In genomic region chr20:25273046-25273445, GRCh38 we compare ENCODE assay signal across 15 cellular contexts. TPM values are rescaled to one million over a fixed set of nuclear protein-coding genes. Genes with fewer than 3 reads are reported as not detected.
A peak's percentile ranks its signal among the peaks of the same experiment; 100 is the strongest.
DNase-seq lines count a peak whose midpoint lies in the region; ATAC-seq and FAIRE-seq lines count a peak whose summit lies in the region.
"Had no signal": no experiment of that assay in that cellular context is flagged by ENCODE, and none has a peak within 500 bp of the region (broad histone marks: within the 10 kb centered on the region; RNA-seq: fewer than 3 reads in every experiment).

No MANE protein-coding gene starts in this region.

- H3K27ac Mint-ChIP-seq in immature natural killer cell, result no peak overlapping the region
- H3K27ac Mint-ChIP-seq: activated CD4-positive, alpha-beta memory T cell treated with anti-CD3 and anti-CD28 coated beads, Interleukin-2, amount 10 ng/mL, durations not matched to agents 7 days and 5 days; activated naive CD8-positive, alpha-beta T cell had no signal

- peaks cover 1 to 3% (median 2%) of the 10 kb centered on the region in 3 donors for H3K27me3 Mint-ChIP-seq in immature natural killer cell (ENCODE audit: low read depth in 3 of 3)
- H3K27me3 Mint-ChIP-seq: activated CD4-positive, alpha-beta memory T cell treated with anti-CD3 and anti-CD28 coated beads, Interleukin-2, amount 10 ng/mL, durations not matched to agents 7 days and 5 days; activated naive CD8-positive, alpha-beta T cell had no signal

- intact Hi-C loops in left ventricle myocardium superior (cut with micrococcal nuclease), result no loop called here

- peaks cover 20% of the 10 kb centered on the region for H3K36me3 ChIP-seq in H7 (replicated peaks; ENCODE audit: control insufficient read depth, insufficient read depth, low read length)

- H3K9me3 Mint-ChIP-seq in immature natural killer cell, result no peaks in the 10 kb centered on the region
- H3K9me3 Mint-ChIP-seq: activated CD4-positive, alpha-beta memory T cell treated with anti-CD3 and anti-CD28 coated beads, Interleukin-2, amount 10 ng/mL, durations not matched to agents 7 days and 5 days had no signal

- H3K27me3 ChIP-seq in H7 (ENCODE audit: control insufficient read depth, insufficient read depth, low read length), result no peaks in the 10 kb centered on the region

- DNase-seq in H7 (peak; percentile 32), left ventricle myocardium superior (peak; percentile 29), putamen (ENCODE audit: low spot score) (peak; percentile 52), GM19239 (ENCODE audit: insufficient read length, low spot score) (no peak), immature natural killer cell (no peak)
- DNase-seq: activated CD4-positive, alpha-beta memory T cell treated with anti-CD3 and anti-CD28 coated beads, Interleukin-2, amount 10 ng/mL, durations not matched to agents 7 days and 5 days; NCI-H1930; NCI-H82; stimulated activated CD4-positive, alpha-beta T cell treated with anti-CD3 and anti-CD28 coated beads, Interleukin-2, amount 100 ng/mL, for 48 hours had no signal

- H3K4me3 Mint-ChIP-seq in immature natural killer cell, result no peak overlapping the region
- H3K4me3 Mint-ChIP-seq: activated CD4-positive, alpha-beta memory T cell treated with anti-CD3 and anti-CD28 coated beads, Interleukin-2, amount 10 ng/mL, durations not matched to agents 7 days and 5 days; activated naive CD8-positive, alpha-beta T cell had no signal

- no peak for FAIRE-seq in GM19239 (lab: Jason Lieb, UNC)
- FAIRE-seq: GM12891 had no signal

- H3K4me1 Mint-ChIP-seq in immature natural killer cell, result no peaks in the 10 kb centered on the region
- H3K4me1 Mint-ChIP-seq: activated CD4-positive, alpha-beta memory T cell treated with anti-CD3 and anti-CD28 coated beads, Interleukin-2, amount 10 ng/mL, durations not matched to agents 7 days and 5 days had no signal

- peak overlapping the region; percentile 84 for H3K27ac ChIP-seq in angular gyrus (ENCODE audit: low read depth, low read length)

- ATAC-seq in left ventricle myocardium superior (no peak), HG02623 (IDR thresholded peaks at IDR 0.05; ENCODE audit: unreplicated experiment) (no peak), GM18519 (IDR thresholded peaks at IDR 0.05; ENCODE audit: low FRiP score, unreplicated experiment) (no peak)

- peaks cover 6 to 19% (median 8%) of the 10 kb centered on the region in 3 donors for H3K36me3 Mint-ChIP-seq in immature natural killer cell

- H3K4me3 ChIP-seq in H7 (ENCODE audit: insufficient read depth, low read depth, low read length), result no peak overlapping the region
- H3K4me3 ChIP-seq: lung had no signal

RNA-seq across cellular contexts. Expression of gene PYGB, which starts 25.2 kb away (rescaled TPM):
- total RNA-seq in H7 (2014; rRNA removed; shearing (Covaris generic)), result 52.0 and 57.1 TPM in 2 replicates
- total RNA-seq in left ventricle myocardium superior, result 205 TPM
- 10 to 100 TPM; 39.3 to 56.0 (median 51.0) TPM for polyA plus RNA-seq in immature natural killer cell

Comparison
In these comparisons a context has a peak if more than half of its experiments do, and no peak if none do; other contexts are left out.
1. DNase-seq: peak in H7 (single experiment), left ventricle myocardium superior (single experiment) and putamen (single experiment); none in GM19239 (single experiment) and immature natural killer cell (0 of 3).